Comparison of ENCODE assay signal across 1 cellular context in genomic region chr1:84300991-84301758, GRCh38.
A peak's percentile ranks its signal among the peaks of the same experiment; 100 is the strongest.
TF ChIP-seq lines count a peak whose summit lies in the region.

Gene SAMD13, plus strand, starts transcription at chr1:84301708. Its CDS starts 1,527 bp downstream, at chr1:84303235.

TF ChIP-seq in HEK293, 187 proteins besides CTCF, POLR2A, EP300 and RAD21 (continued from another document):
- TF ChIP-seq PRDM10 (tag by site-specific recombination; IDR thresholded peaks at IDR 0.05) (peak; percentile 79), ELK4 (IDR thresholded peaks at IDR 0.05; ENCODE audit: borderline replicate concordance, low read depth, low read length) (no peak), ZBTB1 (tag by site-specific recombination; IDR thresholded peaks at IDR 0.05) (no peak), ZNF114 (tag by site-specific recombination; IDR thresholded peaks at IDR 0.05) (no peak), HOXD13 (CRISPR knock-in tag; IDR thresholded peaks at IDR 0.05; ENCODE audit: borderline replicate concordance) (no peak), ZBTB6 (tag by site-specific recombination; IDR thresholded peaks at IDR 0.05) (no peak), ZNF518A (tag by site-specific recombination; conservative IDR thresholded peaks at IDR 0.05; ENCODE audit: low read depth) (0 out of 2 replicates have a peak, but pooled peaks have one; percentile 14), ZBTB48 (tag by site-specific recombination; IDR thresholded peaks at IDR 0.05) (no peak), BCL11B (tag by site-specific recombination; IDR thresholded peaks at IDR 0.05; ENCODE audit: low read depth) (no peak), KLF17 (tag by site-specific recombination; IDR thresholded peaks at IDR 0.05) (no peak), ZNF248 (tag by site-specific recombination; IDR thresholded peaks at IDR 0.05) (no peak), ZNF561 (tag by site-specific recombination; IDR thresholded peaks at IDR 0.05; ENCODE audit: borderline replicate concordance) (0 out of 2 replicates have a peak, but pooled peaks have one; percentile 29), ZNF629 (tag by site-specific recombination; IDR thresholded peaks at IDR 0.05) (peak; percentile 21; the same call in 1 of the 2 replicates), ZNF354C (tag by site-specific recombination; IDR thresholded peaks at IDR 0.05; ENCODE audit: borderline replicate concordance, low read depth) (no peak), ZNF548 (tag by site-specific recombination; IDR thresholded peaks at IDR 0.05) (no peak), ZNF670 (tag by site-specific recombination; IDR thresholded peaks at IDR 0.05; ENCODE audit: low read depth) (no peak), ZNF530 (tag by site-specific recombination; IDR thresholded peaks at IDR 0.05; ENCODE audit: low read depth) (no peak), ZBTB44 (tag by site-specific recombination; IDR thresholded peaks at IDR 0.05) (peak; percentile 48), ZFP41 (tag by site-specific recombination; IDR thresholded peaks at IDR 0.05; ENCODE audit: borderline replicate concordance) (no peak), ZNF660 (tag by site-specific recombination; IDR thresholded peaks at IDR 0.05) (no peak; the same call in 1 of the 2 replicates), ZNF391 (tag by site-specific recombination; IDR thresholded peaks at IDR 0.05; ENCODE audit: borderline replicate concordance, low read depth) (no peak), ZNF184 (tag by site-specific recombination; IDR thresholded peaks at IDR 0.05) (no peak), GLIS1 (tag by site-specific recombination; IDR thresholded peaks at IDR 0.05) (no peak), EGR2 (tag by site-specific recombination; IDR thresholded peaks at IDR 0.05; ENCODE audit: low read depth) (no peak), YY1 (tag by site-specific recombination; IDR thresholded peaks at IDR 0.05) (0 out of 2 replicates have a peak, but pooled peaks have one; percentile 43), ZNF148 (tag by site-specific recombination; IDR thresholded peaks at IDR 0.05; ENCODE audit: borderline replicate concordance) (no peak), ZNF580 (tag by site-specific recombination; IDR thresholded peaks at IDR 0.05) (no peak), ZNF175 (tag by site-specific recombination; IDR thresholded peaks at IDR 0.05) (no peak), YY2 (tag by site-specific recombination; IDR thresholded peaks at IDR 0.05) (no peak), ZNF341 (tag by site-specific recombination; IDR thresholded peaks at IDR 0.05; ENCODE audit: low read depth) (no peak), KLF7 (tag by site-specific recombination; IDR thresholded peaks at IDR 0.05; ENCODE audit: borderline replicate concordance) (no peak), ZNF37A (tag by site-specific recombination; IDR thresholded peaks at IDR 0.05) (no peak), SP3 (tag by site-specific recombination; IDR thresholded peaks at IDR 0.05) (no peak), ZNF239 (tag by site-specific recombination; IDR thresholded peaks at IDR 0.05) (no peak), HOXA7 (CRISPR knock-in tag; IDR thresholded peaks at IDR 0.05; ENCODE audit: borderline replicate concordance) (no peak), SP2 (tag by site-specific recombination; IDR thresholded peaks at IDR 0.05) (no peak), ZNF692 (tag by site-specific recombination; IDR thresholded peaks at IDR 0.05) (no peak), ZNF169 (tag by site-specific recombination; IDR thresholded peaks at IDR 0.05) (no peak), PBX3 (CRISPR knock-in tag; IDR thresholded peaks at IDR 0.05) (no peak), ZNF473 (tag by site-specific recombination; IDR thresholded peaks at IDR 0.05) (no peak), ZNF426 (tag by site-specific recombination; IDR thresholded peaks at IDR 0.05) (no peak), ZNF121 (tag by site-specific recombination; IDR thresholded peaks at IDR 0.05) (no peak)
TF ChIP-seq in HEK293: peak in this region for 13.
